Comparison of ENCODE assay signal across 27 cellular contexts in genomic region chr2:10165816-10166488, GRCh38.
"Had no signal": no experiment of that assay in that cellular context is flagged by ENCODE, and none has a peak within 500 bp of the region (broad histone marks: within the 10 kb centered on the region; RNA-seq: fewer than 3 reads in every experiment).

No MANE protein-coding gene starts in this region.

- H3K27me3 Mint-ChIP-seq: activated B cell treated with CpG ODN at 0.5 μM for 24 hours; activated CD4-positive, alpha-beta T cell treated with anti-CD3 and anti-CD28 coated beads for 36 hours; activated naive CD8-positive, alpha-beta T cell; effector memory CD8-positive, alpha-beta T cell; naive thymus-derived CD8-positive, alpha-beta T cell; T-cell had no signal

- H3K36me3 ChIP-seq: brain microvascular endothelial cell, gastroesophageal sphincter, transverse colon had no signal

- H3K4me1 Mint-ChIP-seq: activated CD4-positive, alpha-beta T cell treated with anti-CD3 and anti-CD28 coated beads for 36 hours had no signal

- H3K27ac ChIP-seq: brain microvascular endothelial cell, gastroesophageal sphincter, testis, transverse colon had no signal

- H3K9me3 ChIP-seq: gastroesophageal sphincter, testis, transverse colon had no signal

- H3K4me3 ChIP-seq: gastroesophageal sphincter, testis, transverse colon had no signal

- H3K36me3 Mint-ChIP-seq: activated naive CD8-positive, alpha-beta T cell; mesothelial cell of epicardium; naive thymus-derived CD8-positive, alpha-beta T cell; T-cell had no signal

- H3K4me1 ChIP-seq: testis had no signal

- DNase-seq: activated B cell treated with CpG ODN at 0.5 μM for 24 hours; activated CD4-positive, alpha-beta T cell treated with anti-CD3 and anti-CD28 coated beads for 36 hours; activated CD4-positive, alpha-beta T cell treated with anti-CD3 and anti-CD28 coated beads, Interleukin-2, amount 50 U/mL, for 4 hours; activated gamma-delta T cell; activated T-cell treated with anti-CD3 and anti-CD28 coated beads for 4 hours; anterior cingulate cortex; brain microvascular endothelial cell; cortex of kidney; effector memory CD8-positive, alpha-beta T cell; hippocampal formation; kidney; left colon; naive thymus-derived CD8-positive, alpha-beta T cell; stimulated activated CD4-positive, alpha-beta T cell treated with anti-CD3 and anti-CD28 coated beads, Interleukin-12 subunit alpha, Interleukin-12 subunit beta, amount 100 ng/mL, for 4 hours; stimulated activated CD4-positive, alpha-beta T cell treated with anti-CD3 and anti-CD28 coated beads, Interleukin-4, amount 100 ng/mL, for 1 hour; stimulated activated naive CD8-positive, alpha-beta T cell treated with anti-CD3 and anti-CD28 coated beads, Interleukin-15, Interleukin-2, amounts not matched to agents 100 U/mL and 50 U/mL, for 24 hours; T-cell; testis; transverse colon had no signal

- ATAC-seq: activated CD4-positive, alpha-beta T cell treated with anti-CD3 and anti-CD28 coated beads for 36 hours; effector memory CD8-positive, alpha-beta T cell; gastroesophageal sphincter; left colon; naive thymus-derived CD8-positive, alpha-beta T cell; right cardiac atrium; stimulated activated naive CD8-positive, alpha-beta T cell treated with anti-CD3 and anti-CD28 coated beads, Interleukin-15, Interleukin-2, amounts not matched to agents 100 U/mL and 50 U/mL, for 24 hours; T-cell had no signal

- H3K9me3 Mint-ChIP-seq: activated B cell treated with CpG ODN at 0.5 μM for 24 hours; activated T-helper 1 cell treated with anti-CD3 and anti-CD28 coated beads, Interleukin-12 subunit alpha, Interleukin-12 subunit beta, Interleukin-2, Interleukin-4 antibody, amounts not matched to agents 30 ng/mL and 10 ng/mL and 1 ng/mL, durations not matched to agents 14 hours and 24 hours and 36 hours; effector memory CD8-positive, alpha-beta T cell; mesothelial cell of epicardium; naive thymus-derived CD8-positive, alpha-beta T cell; neural crest cell; T-cell; T-helper 2 cell treated with Interferon-gamma antibody and Interleukin-4, amounts not matched to agents 5 μg/mL and 100 μg/mL, for 36 hours had no signal

- FAIRE-seq: endothelial cell of umbilical vein, kidney had no signal

- H3K4me3 Mint-ChIP-seq: activated B cell treated with CpG ODN at 0.5 μM for 24 hours; activated CD4-positive, alpha-beta T cell treated with anti-CD3 and anti-CD28 coated beads for 36 hours; activated naive CD8-positive, alpha-beta T cell; activated T-helper 1 cell treated with anti-CD3 and anti-CD28 coated beads, Interleukin-12 subunit alpha, Interleukin-12 subunit beta, Interleukin-2, Interleukin-4 antibody, amounts not matched to agents 30 ng/mL and 10 ng/mL and 1 ng/mL, durations not matched to agents 14 hours and 24 hours and 36 hours; effector memory CD8-positive, alpha-beta T cell; mesothelial cell of epicardium; naive thymus-derived CD8-positive, alpha-beta T cell; neural crest cell; T-cell; T-helper 2 cell treated with Interferon-gamma antibody and Interleukin-4, amounts not matched to agents 5 μg/mL and 100 μg/mL, for 36 hours had no signal

- H3K27ac Mint-ChIP-seq: activated B cell treated with CpG ODN at 0.5 μM for 24 hours; activated CD4-positive, alpha-beta T cell treated with anti-CD3 and anti-CD28 coated beads for 36 hours; activated naive CD8-positive, alpha-beta T cell; activated T-helper 1 cell treated with anti-CD3 and anti-CD28 coated beads, Interleukin-12 subunit alpha, Interleukin-12 subunit beta, Interleukin-2, Interleukin-4 antibody, amounts not matched to agents 30 ng/mL and 10 ng/mL and 1 ng/mL, durations not matched to agents 14 hours and 24 hours and 36 hours; mesothelial cell of epicardium; T-cell had no signal

- H3K27me3 ChIP-seq: brain microvascular endothelial cell, gastroesophageal sphincter, testis, transverse colon had no signal
